17 cellular contexts compared by ENCODE assay signal in the genomic region with DNA sequence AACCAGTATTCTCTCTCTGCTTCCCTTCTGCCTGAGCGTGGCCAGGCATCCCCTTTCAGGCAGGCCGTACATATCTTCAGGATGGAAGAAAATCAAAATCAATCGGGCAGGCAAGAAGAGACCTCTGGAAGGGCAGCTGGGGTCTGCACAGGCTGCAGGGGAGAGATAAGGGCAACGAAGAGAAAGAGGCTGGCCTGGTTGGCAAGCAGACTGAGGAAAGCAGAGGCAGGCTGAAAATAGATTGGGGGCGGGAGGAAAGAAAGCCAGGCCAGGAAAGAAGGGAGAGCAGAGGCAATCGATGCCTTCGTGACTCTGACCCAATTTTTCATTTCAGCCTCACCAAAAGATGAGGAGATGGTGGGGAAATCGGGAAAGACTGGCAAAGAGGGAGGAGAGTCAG. TPM values are rescaled to one million over a fixed set of nuclear protein-coding genes. Genes with fewer than 3 reads are reported as not detected.
DNase-seq lines count a peak whose midpoint lies in the region; ATAC-seq, FAIRE-seq and TF ChIP-seq lines count a peak whose summit lies in the region.
"Had no signal": no experiment of that assay in that cellular context is flagged by ENCODE, and none has a peak within 500 bp of the region (broad histone marks: within the 10 kb centered on the region; RNA-seq: fewer than 3 reads in every experiment).

No MANE protein-coding gene starts in this region.

- H3K9me3 Mint-ChIP-seq in type B pancreatic cell = no peaks in the 10 kb centered on the region
- H3K9me3 Mint-ChIP-seq in activated CD8-positive, alpha-beta memory T cell treated with anti-CD3 and anti-CD28 coated beads, Interleukin-2, amount 10 ng/mL, durations not matched to agents 7 days and 5 days (ENCODE audit: low read depth) = no peaks in the 10 kb centered on the region
- H3K9me3 Mint-ChIP-seq: memory B cell had no signal

- no peak for TF ChIP-seq CTCF in type B pancreatic cell (conservative IDR thresholded peaks at IDR 0.05)

- no peak for TF ChIP-seq POLR2A in GM12891 (IDR thresholded peaks at IDR 0.05; ENCODE audit: low read depth, low read length)

- peaks cover 15% of the 10 kb centered on the region for H3K4me1 Mint-ChIP-seq in type B pancreatic cell (ENCODE audit: unreplicated experiment)
- no peaks in the 10 kb centered on the region for H3K4me1 Mint-ChIP-seq in activated CD8-positive, alpha-beta memory T cell treated with anti-CD3 and anti-CD28 coated beads, Interleukin-2, amount 10 ng/mL, durations not matched to agents 7 days and 5 days
- H3K4me1 Mint-ChIP-seq: memory B cell had no signal

- peak overlapping the region; percentile 8 for H3K27ac Mint-ChIP-seq in type B pancreatic cell
- no peak overlapping the region for H3K27ac Mint-ChIP-seq in activated CD8-positive, alpha-beta memory T cell treated with anti-CD3 and anti-CD28 coated beads, Interleukin-2, amount 10 ng/mL, durations not matched to agents 7 days and 5 days
- H3K27ac Mint-ChIP-seq: memory B cell had no signal

- peaks cover 39% of the 10 kb centered on the region for H3K27me3 Mint-ChIP-seq in type B pancreatic cell
- no peaks in the 10 kb centered on the region for H3K27me3 Mint-ChIP-seq in activated CD8-positive, alpha-beta memory T cell treated with anti-CD3 and anti-CD28 coated beads, Interleukin-2, amount 10 ng/mL, durations not matched to agents 7 days and 5 days

- H3K4me3 Mint-ChIP-seq in type B pancreatic cell = no peak overlapping the region
- H3K4me3 Mint-ChIP-seq in activated CD8-positive, alpha-beta memory T cell treated with anti-CD3 and anti-CD28 coated beads, Interleukin-2, amount 10 ng/mL, durations not matched to agents 7 days and 5 days = no peak overlapping the region
- H3K4me3 Mint-ChIP-seq: memory B cell had no signal

- ATAC-seq in left lobe of liver = peak; percentile 49
- no peak for ATAC-seq in activated CD8-positive, alpha-beta memory T cell treated with anti-CD3 and anti-CD28 coated beads, Interleukin-2, amount 10 ng/mL, durations not matched to agents 7 days and 5 days
- ATAC-seq: gastrocnemius medialis had no signal

- FAIRE-seq in GM12891 (lab: Jason Lieb, UNC) = no peak
- FAIRE-seq: colon, RCC 7860 had no signal

- DNase-seq in NCI-H2227 treated with DMSO at 0.1 percent for 48 hours (lab: John Stamatoyannopoulos, UW) (peak; percentile 28), cerebellar cortex (ENCODE audit: low spot score) (peak; percentile 76), left lobe of liver (ENCODE audit: low spot score) (no peak), type B pancreatic cell (ENCODE audit: extremely low spot score, unreplicated experiment) (no peak), inferior parietal cortex (ENCODE audit: extremely low spot score) (no peak), GM12891 (ENCODE audit: insufficient read length, low spot score) (no peak)
- no peak for DNase-seq in activated CD8-positive, alpha-beta memory T cell treated with anti-CD3 and anti-CD28 coated beads, Interleukin-2, amount 10 ng/mL, durations not matched to agents 7 days and 5 days
- DNase-seq: activated CD4-positive, CD25-positive, alpha-beta regulatory T cell; DND-41; gastrocnemius medialis; occipital lobe; stimulated activated CD4-positive, alpha-beta T cell treated with anti-CD3 and anti-CD28 coated beads, Interleukin-4, amount 100 ng/mL, for 24 hours; stimulated activated CD8-positive, alpha-beta memory T cell treated with anti-CD3 and anti-CD28 coated beads, Interleukin-4, amount 100 ng/mL, for 48 hours had no signal

- no peaks in the 10 kb centered on the region for H3K36me3 Mint-ChIP-seq in type B pancreatic cell
- no peaks in the 10 kb centered on the region for H3K36me3 Mint-ChIP-seq in activated CD8-positive, alpha-beta memory T cell treated with anti-CD3 and anti-CD28 coated beads, Interleukin-2, amount 10 ng/mL, durations not matched to agents 7 days and 5 days
- H3K36me3 Mint-ChIP-seq: memory B cell had no signal

- CTCF ChIA-PET in activated CD8-positive, alpha-beta memory T cell treated with anti-CD3 and anti-CD28 coated beads, Interleukin-2, amount 10 ng/mL, durations not matched to agents 7 days and 5 days (lab: Charles Lee) = no interaction called here

TF ChIP-seq in GM12891, 5 proteins besides CTCF, POLR2A, EP300 and RAD21:
- TF ChIP-seq POLR2AphosphoS5 (IDR thresholded peaks at IDR 0.05; ENCODE audit: low read depth, low read length) (no peak), PAX5 (IDR thresholded peaks at IDR 0.05; ENCODE audit: insufficient read depth, low read length, severe bottlenecking) (no peak), SPI1 (IDR thresholded peaks at IDR 0.05; ENCODE audit: low read depth, low read length) (no peak), POU2F2 (IDR thresholded peaks at IDR 0.05; ENCODE audit: low read depth, low read length) (no peak), TAF1 (IDR thresholded peaks at IDR 0.05; ENCODE audit: low read depth, low read length) (no peak)
TF ChIP-seq in GM12891: peak in this region for 0.

RNA-seq across cellular contexts. Expression of a gene that starts 18.1 kb away (rescaled TPM):
- total RNA-seq in left lobe of liver (324 TPM), type B pancreatic cell (ENCODE audit: low replicate concordance) (3.1 and 3.8 TPM in 2 replicates)
- 1 to 10 TPM; 1.6 to 2.2 TPM for total RNA-seq in activated CD8-positive, alpha-beta memory T cell treated with anti-CD3 and anti-CD28 coated beads, Interleukin-2, amount 10 ng/mL, durations not matched to agents 7 days and 5 days
- polyA plus RNA-seq in GM12891 (2012; ENCODE audit: low read depth, missing spikeins) = 0.64 TPM

RNA-seq across cellular contexts. Expression of a gene that starts 55.2 kb away (rescaled TPM):
- not detected for total RNA-seq in left lobe of liver
- total RNA-seq in type B pancreatic cell (ENCODE audit: low replicate concordance) = 6.9 and 11.5 TPM in 2 replicates
- not detected for total RNA-seq in activated CD8-positive, alpha-beta memory T cell treated with anti-CD3 and anti-CD28 coated beads, Interleukin-2, amount 10 ng/mL, durations not matched to agents 7 days and 5 days
- polyA plus RNA-seq in GM12891 (2012; ENCODE audit: low read depth, missing spikeins) = 0.31 TPM
- total RNA-seq: activated CD8-positive, alpha-beta memory T cell treated with anti-CD3 and anti-CD28 coated beads for 36 hours; gastrocnemius medialis had no signal

Comparison
In these comparisons a context has a peak if more than half of its experiments do, and no peak if none do; other contexts are left out.
1. DNase-seq: peak in NCI-H2227 treated with DMSO at 0.1 percent for 48 hours (single experiment) and cerebellar cortex (single experiment); none in left lobe of liver (single experiment), type B pancreatic cell (single experiment), activated CD8-positive, alpha-beta memory T cell treated with anti-CD3 and anti-CD28 coated beads, Interleukin-2, amount 10 ng/mL, durations not matched to agents 7 days and 5 days (single experiment), inferior parietal cortex (single experiment) and GM12891 (single experiment).
2. RNA of a gene that starts 18.1 kb away (total RNA-seq): 324 TPM in left lobe of liver (single experiment); 3.1 to 3.8 TPM in type B pancreatic cell and 1.6 to 2.2 TPM in activated CD8-positive, alpha-beta memory T cell treated with anti-CD3 and anti-CD28 coated beads, Interleukin-2, amount 10 ng/mL, durations not matched to agents 7 days and 5 days; every median in the first group is over 10 times any median in the second.